ENCODE assay signal across 19 cellular contexts in the genomic region with DNA sequence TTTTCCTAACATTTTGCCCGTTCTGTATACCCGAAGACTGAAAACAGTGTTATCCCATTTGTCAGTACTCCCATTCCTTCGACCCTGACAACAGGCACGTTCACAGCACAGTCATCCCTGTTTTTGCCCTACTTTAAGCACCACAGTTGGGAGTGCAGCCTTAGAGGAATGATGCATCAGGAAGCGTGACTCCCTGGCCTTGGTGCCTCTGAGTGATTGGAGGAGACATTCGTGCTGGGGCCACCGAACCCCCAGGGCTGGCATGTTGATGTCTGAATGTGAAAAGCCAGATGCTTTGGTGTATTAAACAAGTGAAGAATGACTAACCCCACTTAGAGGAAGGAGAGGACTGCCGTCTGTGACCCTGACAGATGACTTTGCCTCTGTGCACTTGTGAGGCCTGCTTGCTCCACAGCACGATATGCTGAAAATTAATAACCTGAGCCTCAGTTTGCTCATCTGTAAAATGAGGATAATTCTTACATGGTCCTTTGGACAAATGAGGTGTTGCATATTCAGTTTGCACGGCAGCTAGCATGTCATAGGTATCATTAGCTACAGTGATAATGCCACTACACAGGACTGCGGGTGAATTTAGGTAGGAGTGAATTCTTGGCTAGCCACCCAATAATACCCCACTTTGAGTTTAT. TPM values are rescaled to one million over a fixed set of nuclear protein-coding genes. Genes with fewer than 3 reads are reported as not detected.
A peak's percentile ranks its signal among the peaks of the same experiment; 100 is the strongest.
DNase-seq lines count a peak whose midpoint lies in the region; ATAC-seq and TF ChIP-seq lines count a peak whose summit lies in the region.
"Had no signal": no experiment of that assay in that cellular context is flagged by ENCODE, and none has a peak within 500 bp of the region (broad histone marks: within the 10 kb centered on the region; RNA-seq: fewer than 3 reads in every experiment).

No MANE protein-coding gene starts in this region.

- WGBS in GM23248 (ENCODE audit: low coverage in 1 of 2, low lambda C conversion rate in 2 of 2, missing lambda C conversion rate in 2 of 2), 2 experiments, result 28 to 33% methylated on average over 11 of the region's 11 CpGs
- 86 to 89% (median 88%) methylated on average over 11 of the region's 11 CpGs for WGBS in spleen, 5 donors
- 87% methylated on average over 11 of the region's 11 CpGs for WGBS in hepatocyte (ENCODE audit: low lambda C conversion rate, missing lambda C conversion rate)

- peak; percentile 97 for DNase-seq in GM23248
- DNase-seq in fibroblast of lung (ENCODE audit: low read depth in 2 of 2), result peak; percentile 22 to 85
- peak; percentile 24 for DNase-seq in spleen
- no peak for DNase-seq in activated T-cell treated with anti-CD3 and anti-CD28 coated beads, Interleukin-2, amount 50 U/mL, for 4 hours
- DNase-seq in NCI-H748 treated with DMSO at 0.1 percent for 48 hours (lab: John Stamatoyannopoulos, UW), result no peak
- no peak for DNase-seq in hepatocyte (ENCODE audit: low spot score)
- DNase-seq: activated CD4-positive, CD25-positive, alpha-beta regulatory T cell; DMS79 treated with DMSO at 0.1 percent for 48 hours; effector memory CD8-positive, alpha-beta T cell; H7; mammary epithelial cell; stimulated activated CD4-positive, alpha-beta T cell treated with anti-CD3 and anti-CD28 coated beads, Interleukin-1b, Interleukin-23, amount 100 ng/mL, for 48 hours had no signal

- H3K4me1 Mint-ChIP-seq in activated T-helper 17 cell treated with anti-CD3 and anti-CD28 coated beads, Interleukin-2, amount 50 U/mL, for 72 hours, result peaks cover 22% of the 10 kb centered on the region
- H3K4me1 Mint-ChIP-seq in activated T-cell treated with anti-CD3 and anti-CD28 coated beads, Interleukin-2, amount 50 U/mL, for 4 hours (ENCODE audit: low read depth), result peaks cover 13% of the 10 kb centered on the region

- no peak for ATAC-seq in activated T-helper 17 cell treated with anti-CD3 and anti-CD28 coated beads, Interleukin-2, amount 50 U/mL, for 72 hours (replicated peaks)
- no peak for ATAC-seq in activated T-cell treated with anti-CD3 and anti-CD28 coated beads, Interleukin-2, amount 50 U/mL, for 4 hours
- ATAC-seq in HG03378 (IDR thresholded peaks at IDR 0.05; ENCODE audit: unreplicated experiment), result no peak
- ATAC-seq: effector memory CD8-positive, alpha-beta T cell; gastroesophageal sphincter had no signal

- H4K20me1 ChIP-seq in GM23248 (ENCODE audit: insufficient read depth) (peaks cover 7% of the 10 kb centered on the region), fibroblast of lung (ENCODE audit: control insufficient read depth, extremely low read depth, insufficient read depth, low read length) (peaks cover under 1% of the 10 kb centered on the region), hepatocyte (ENCODE audit: insufficient read depth, poor library complexity, severe bottlenecking) (peaks cover 88% of the 10 kb centered on the region)

- H3K4me3 Mint-ChIP-seq in activated T-helper 17 cell treated with anti-CD3 and anti-CD28 coated beads, Interleukin-2, amount 50 U/mL, for 72 hours, result no peak overlapping the region
- no peak overlapping the region for H3K4me3 Mint-ChIP-seq in activated T-cell treated with anti-CD3 and anti-CD28 coated beads, Interleukin-2, amount 50 U/mL, for 4 hours
- H3K4me3 Mint-ChIP-seq: CD14-positive monocyte; effector memory CD8-positive, alpha-beta T cell; T-helper 1 cell treated with Interleukin-12 subunit alpha and Interleukin-12 subunit beta and Interleukin-4 antibody, amounts not matched to agents 30 μg/mL and 1 μg/mL, for 36 hours had no signal

- intact Hi-C loops in spleen (cut with DNase I; ENCODE audit: low total_unique reads), result no loop called here

- H3K79me2 ChIP-seq in GM23248 (ENCODE audit: insufficient read depth) (peaks cover 95% of the 10 kb centered on the region), fibroblast of lung (ENCODE audit: control insufficient read depth, insufficient read depth, low read length) (peaks cover 26% of the 10 kb centered on the region), hepatocyte (peaks cover 92% of the 10 kb centered on the region)

- H3K27me3 ChIP-seq in GM23248 (replicated peaks; ENCODE audit: insufficient read depth), result no peaks in the 10 kb centered on the region
- no peaks in the 10 kb centered on the region for H3K27me3 ChIP-seq in fibroblast of lung (ENCODE audit: control insufficient read depth, insufficient read depth, low read length)
- no peaks in the 10 kb centered on the region for H3K27me3 ChIP-seq in spleen (replicated peaks in 1 of 7)
- H3K27me3 ChIP-seq in hepatocyte, result no peaks in the 10 kb centered on the region
- H3K27me3 ChIP-seq: gastroesophageal sphincter, suprapubic skin had no signal

- H3K4me3 ChIP-seq in GM23248, result no peak overlapping the region
- H3K4me3 ChIP-seq in fibroblast of lung (replicated peaks in 1 of 4; ENCODE audit: control extremely low read depth in 1 of 4, insufficient read depth in 1 of 4, low read depth in 3 of 4, low read length in 4 of 4), result no peak overlapping the region
- no peak overlapping the region for H3K4me3 ChIP-seq in spleen
- H3K4me3 ChIP-seq in hepatocyte, result no peak overlapping the region
- H3K4me3 ChIP-seq: gastroesophageal sphincter, suprapubic skin had no signal

- H3K4me2 ChIP-seq in GM23248 (ENCODE audit: unreplicated experiment), result peak overlapping the region; percentile 25
- no peak overlapping the region for H3K4me2 ChIP-seq in fibroblast of lung (ENCODE audit: extremely low read depth, insufficient read depth, low read length)
- no peak overlapping the region for H3K4me2 ChIP-seq in hepatocyte
- H3K4me2 ChIP-seq: KMS-11 had no signal

- H3K27ac Mint-ChIP-seq in activated T-helper 17 cell treated with anti-CD3 and anti-CD28 coated beads, Interleukin-2, amount 50 U/mL, for 72 hours, result peak overlapping the region; percentile 15
- H3K27ac Mint-ChIP-seq: effector memory CD8-positive, alpha-beta T cell; T-helper 1 cell treated with Interleukin-12 subunit alpha and Interleukin-12 subunit beta and Interleukin-4 antibody, amounts not matched to agents 30 μg/mL and 1 μg/mL, for 36 hours had no signal

- peak overlapping the region; percentile 55 for H3K9ac ChIP-seq in GM23248
- no peak overlapping the region for H3K9ac ChIP-seq in fibroblast of lung (ENCODE audit: insufficient read depth, low read length)
- H3K9ac ChIP-seq: KMS-11 had no signal

- H3K27ac ChIP-seq in GM23248, result peak overlapping the region; percentile 77
- H3K27ac ChIP-seq in fibroblast of lung (ENCODE audit: insufficient read depth, low read length), result peak overlapping the region; percentile 34
- H3K27ac ChIP-seq in spleen, result no peak overlapping the region
- no peak overlapping the region for H3K27ac ChIP-seq in hepatocyte
- H3K27ac ChIP-seq: gastroesophageal sphincter, KMS-11, suprapubic skin had no signal

- H3K9me3 ChIP-seq in GM23248 (ENCODE audit: low read depth) (no peaks in the 10 kb centered on the region), fibroblast of lung (ENCODE audit: control insufficient read depth, insufficient read depth, low read depth, low read length) (no peaks in the 10 kb centered on the region), spleen (no peaks in the 10 kb centered on the region), hepatocyte (ENCODE audit: low read depth) (no peaks in the 10 kb centered on the region)
- H3K9me3 ChIP-seq: gastroesophageal sphincter, suprapubic skin had no signal

- H3K36me3 ChIP-seq in GM23248 (ENCODE audit: low read depth) (no peaks in the 10 kb centered on the region), fibroblast of lung (ENCODE audit: control insufficient read depth, insufficient read depth, low read length) (no peaks in the 10 kb centered on the region), spleen (peaks cover 0 to 52% (median 0%) of the 10 kb centered on the region in 6 donors), hepatocyte (replicated peaks; ENCODE audit: insufficient read depth, low read depth) (no peaks in the 10 kb centered on the region)
- H3K36me3 ChIP-seq: gastroesophageal sphincter, suprapubic skin had no signal

- no peaks in the 10 kb centered on the region for H3K27me3 Mint-ChIP-seq in activated T-helper 17 cell treated with anti-CD3 and anti-CD28 coated beads, Interleukin-2, amount 50 U/mL, for 72 hours
- no peaks in the 10 kb centered on the region for H3K27me3 Mint-ChIP-seq in activated T-cell treated with anti-CD3 and anti-CD28 coated beads, Interleukin-2, amount 50 U/mL, for 4 hours (ENCODE audit: low read depth)
- H3K27me3 Mint-ChIP-seq: effector memory CD8-positive, alpha-beta T cell had no signal

- peaks cover 66% of the 10 kb centered on the region for H3K4me1 ChIP-seq in GM23248 (ENCODE audit: insufficient read depth)
- H3K4me1 ChIP-seq in fibroblast of lung (ENCODE audit: control insufficient read depth, extremely low read depth, insufficient read depth, low read length), result peaks cover 12% of the 10 kb centered on the region
- H3K4me1 ChIP-seq in spleen, result peaks cover 0 to 66% (median 28%) of the 10 kb centered on the region in 6 donors
- H3K4me1 ChIP-seq in hepatocyte (ENCODE audit: insufficient read depth), result peaks cover 10% of the 10 kb centered on the region

- H3K9me3 Mint-ChIP-seq in activated T-helper 17 cell treated with anti-CD3 and anti-CD28 coated beads, Interleukin-2, amount 50 U/mL, for 72 hours, result no peaks in the 10 kb centered on the region
- no peaks in the 10 kb centered on the region for H3K9me3 Mint-ChIP-seq in activated T-cell treated with anti-CD3 and anti-CD28 coated beads, Interleukin-2, amount 50 U/mL, for 4 hours
- H3K9me3 Mint-ChIP-seq: effector memory CD8-positive, alpha-beta T cell; T-helper 1 cell treated with Interleukin-12 subunit alpha and Interleukin-12 subunit beta and Interleukin-4 antibody, amounts not matched to agents 30 μg/mL and 1 μg/mL, for 36 hours had no signal

- H3K9me2 ChIP-seq in GM23248 (ENCODE audit: insufficient read depth) (no peaks in the 10 kb centered on the region), hepatocyte (replicated peaks; ENCODE audit: insufficient read depth) (no peaks in the 10 kb centered on the region)

- no peak for TF ChIP-seq CTCF in fibroblast of lung (conservative IDR thresholded peaks at IDR 0.05 in 1 of 2, IDR thresholded peaks at IDR 0.05 in 1 of 2; ENCODE audit: low read depth in 1 of 2, low read length in 2 of 2)
- no peak for TF ChIP-seq CTCF in spleen (IDR thresholded peaks at IDR 0.05 in 8 of 11, conservative IDR thresholded peaks at IDR 0.05 in 3 of 11)
- no peak for TF ChIP-seq CTCF in hepatocyte (IDR thresholded peaks at IDR 0.05; ENCODE audit: poor library complexity)

- peaks cover 10% of the 10 kb centered on the region for H3K36me3 Mint-ChIP-seq in activated T-helper 17 cell treated with anti-CD3 and anti-CD28 coated beads, Interleukin-2, amount 50 U/mL, for 72 hours (ENCODE audit: low read depth)
- peaks cover 2% of the 10 kb centered on the region for H3K36me3 Mint-ChIP-seq in activated T-cell treated with anti-CD3 and anti-CD28 coated beads, Interleukin-2, amount 50 U/mL, for 4 hours (ENCODE audit: insufficient read depth)

- no peak overlapping the region for H2AFZ ChIP-seq in GM23248
- H2AFZ ChIP-seq in fibroblast of lung (ENCODE audit: low read length), result no peak overlapping the region
- H2AFZ ChIP-seq in hepatocyte, result no peak overlapping the region

- TF ChIP-seq POLR2A in spleen (IDR thresholded peaks at IDR 0.05), result no peak

- in situ Hi-C loops in GM23248 (cut with MboI), result no loop called here

- H3F3A ChIP-seq in GM23248 (ENCODE audit: insufficient read depth), result peaks cover 49% of the 10 kb centered on the region

RNA-seq across cellular contexts. Expression of a gene that starts 36.0 kb away (rescaled TPM):
- total RNA-seq in GM23248 (2014; rRNA removed; shearing (Covaris generic)), result 15.2 and 19.7 TPM in 2 replicates
- polyA plus RNA-seq in GM23248 (2016; fragmentation: Nextera tagmentation; extraction: Ambion mirVana) (5.9 and 6.9 TPM in 2 replicates), fibroblast of lung (8.5 and 10.6 TPM in 2 replicates), spleen (1 to 10 TPM; 1.8 to 4.7 (median 2.2) TPM), hepatocyte (12.6 and 14.2 TPM in 2 replicates)
- 10 to 100 TPM; 23.1 to 25.9 TPM for total RNA-seq in activated T-helper 17 cell treated with anti-CD3 and anti-CD28 coated beads, Interleukin-2, amount 50 U/mL, for 72 hours
- total RNA-seq in fibroblast of lung (11.6 and 14.4 TPM in 2 replicates), spleen (10 to 100 TPM; 12.1 to 25.4 (median 16.7) TPM), hepatocyte (19.3 and 22.9 TPM in 2 replicates)
- polyA plus RNA-seq in fibroblast of lung (2012), result 7.2 and 7.4 TPM in 2 replicates
- 21.4 and 23.7 TPM in 2 replicates for polyA minus RNA-seq in fibroblast of lung (ENCODE audit: low replicate concordance)
- 10 to 100 TPM; 17.5 to 21.1 (median 18.7) TPM for total RNA-seq in activated T-cell treated with anti-CD3 and anti-CD28 coated beads, Interleukin-2, amount 50 U/mL, for 4 hours

Comparison
In these comparisons a context has a peak if more than half of its experiments do, and no peak if none do; other contexts are left out.
1. DNase-seq: peak in GM23248 (single experiment), fibroblast of lung (2 of 2) and spleen (single experiment); none in activated T-cell treated with anti-CD3 and anti-CD28 coated beads, Interleukin-2, amount 50 U/mL, for 4 hours (single experiment), NCI-H748 treated with DMSO at 0.1 percent for 48 hours (single experiment) and hepatocyte (single experiment).
2. H3K27ac ChIP-seq: peak in GM23248 (single experiment) and fibroblast of lung (single experiment); none in spleen (0 of 8) and hepatocyte (single experiment).